1 cellular context compared by ENCODE assay signal in genomic region chr16:4897328-4897727, GRCh38.
TF ChIP-seq lines count a peak whose summit lies in the region.

No MANE protein-coding gene starts in this region.

TF ChIP-seq in WTC11, 78 proteins besides CTCF, POLR2A, EP300 and RAD21 (continued from another document):
- TF ChIP-seq, protein P1, sequence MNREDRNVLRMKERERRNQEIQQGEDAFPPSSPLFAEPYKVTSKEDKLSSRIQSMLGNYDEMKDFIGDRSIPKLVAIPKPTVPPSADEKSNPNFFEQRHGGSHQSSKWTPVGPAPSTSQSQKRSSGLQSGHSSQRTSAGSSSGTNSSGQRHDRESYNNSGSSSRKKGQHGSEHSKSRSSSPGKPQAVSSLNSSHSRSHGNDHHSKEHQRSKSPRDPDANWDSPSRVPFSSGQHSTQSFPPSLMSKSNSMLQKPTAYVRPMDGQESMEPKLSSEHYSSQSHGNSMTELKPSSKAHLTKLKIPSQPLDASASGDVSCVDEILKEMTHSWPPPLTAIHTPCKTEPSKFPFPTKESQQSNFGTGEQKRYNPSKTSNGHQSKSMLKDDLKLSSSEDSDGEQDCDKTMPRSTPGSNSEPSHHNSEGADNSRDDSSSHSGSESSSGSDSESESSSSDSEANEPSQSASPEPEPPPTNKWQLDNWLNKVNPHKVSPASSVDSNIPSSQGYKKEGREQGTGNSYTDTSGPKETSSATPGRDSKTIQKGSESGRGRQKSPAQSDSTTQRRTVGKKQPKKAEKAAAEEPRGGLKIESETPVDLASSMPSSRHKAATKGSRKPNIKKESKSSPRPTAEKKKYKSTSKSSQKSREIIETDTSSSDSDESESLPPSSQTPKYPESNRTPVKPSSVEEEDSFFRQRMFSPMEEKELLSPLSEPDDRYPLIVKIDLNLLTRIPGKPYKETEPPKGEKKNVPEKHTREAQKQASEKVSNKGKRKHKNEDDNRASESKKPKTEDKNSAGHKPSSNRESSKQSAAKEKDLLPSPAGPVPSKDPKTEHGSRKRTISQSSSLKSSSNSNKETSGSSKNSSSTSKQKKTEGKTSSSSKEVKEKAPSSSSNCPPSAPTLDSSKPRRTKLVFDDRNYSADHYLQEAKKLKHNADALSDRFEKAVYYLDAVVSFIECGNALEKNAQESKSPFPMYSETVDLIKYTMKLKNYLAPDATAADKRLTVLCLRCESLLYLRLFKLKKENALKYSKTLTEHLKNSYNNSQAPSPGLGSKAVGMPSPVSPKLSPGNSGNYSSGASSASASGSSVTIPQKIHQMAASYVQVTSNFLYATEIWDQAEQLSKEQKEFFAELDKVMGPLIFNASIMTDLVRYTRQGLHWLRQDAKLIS (CRISPR knock-in tag; IDR thresholded peaks at IDR 0.05; ENCODE audit: borderline replicate concordance) = no peak
- TF ChIP-seq ZNF121 (CRISPR knock-in tag; IDR thresholded peaks at IDR 0.05) (no peak), TEAD4 (CRISPR knock-in tag; IDR thresholded peaks at IDR 0.05) (no peak), ZNF416 (CRISPR knock-in tag; IDR thresholded peaks at IDR 0.05) (no peak)
- TF ChIP-seq, protein P2, sequence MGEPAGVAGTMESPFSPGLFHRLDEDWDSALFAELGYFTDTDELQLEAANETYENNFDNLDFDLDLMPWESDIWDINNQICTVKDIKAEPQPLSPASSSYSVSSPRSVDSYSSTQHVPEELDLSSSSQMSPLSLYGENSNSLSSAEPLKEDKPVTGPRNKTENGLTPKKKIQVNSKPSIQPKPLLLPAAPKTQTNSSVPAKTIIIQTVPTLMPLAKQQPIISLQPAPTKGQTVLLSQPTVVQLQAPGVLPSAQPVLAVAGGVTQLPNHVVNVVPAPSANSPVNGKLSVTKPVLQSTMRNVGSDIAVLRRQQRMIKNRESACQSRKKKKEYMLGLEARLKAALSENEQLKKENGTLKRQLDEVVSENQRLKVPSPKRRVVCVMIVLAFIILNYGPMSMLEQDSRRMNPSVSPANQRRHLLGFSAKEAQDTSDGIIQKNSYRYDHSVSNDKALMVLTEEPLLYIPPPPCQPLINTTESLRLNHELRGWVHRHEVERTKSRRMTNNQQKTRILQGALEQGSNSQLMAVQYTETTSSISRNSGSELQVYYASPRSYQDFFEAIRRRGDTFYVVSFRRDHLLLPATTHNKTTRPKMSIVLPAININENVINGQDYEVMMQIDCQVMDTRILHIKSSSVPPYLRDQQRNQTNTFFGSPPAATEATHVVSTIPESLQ (CRISPR knock-in tag; IDR thresholded peaks at IDR 0.05) = no peak
